20 cellular contexts compared by ENCODE assay signal in the genomic region with DNA sequence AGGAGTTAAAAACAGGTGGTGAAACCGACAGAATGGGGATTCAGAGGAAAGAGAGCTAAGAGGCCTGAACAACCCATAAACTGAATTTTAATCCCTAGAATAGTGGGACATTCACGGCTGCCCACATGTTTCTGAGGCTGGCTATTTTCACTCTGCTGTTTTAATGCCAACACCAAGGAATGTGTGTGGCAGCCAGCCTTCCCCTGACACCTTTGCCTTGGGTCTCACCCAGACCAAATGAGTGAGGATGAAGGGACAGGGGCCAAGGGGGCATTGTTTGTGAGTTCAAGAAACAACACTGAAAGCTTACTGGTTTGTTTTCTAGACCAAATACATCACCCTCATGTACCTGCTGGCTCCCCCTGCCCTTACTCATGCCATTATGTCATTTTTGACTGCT.
"Had no signal": no experiment of that assay in that cellular context is flagged by ENCODE, and none has a peak within 500 bp of the region (broad histone marks: within the 10 kb centered on the region; RNA-seq: fewer than 3 reads in every experiment).

No MANE protein-coding gene starts in this region.

- H3K36me3 ChIP-seq: breast epithelium, left lung, tibial artery had no signal

- H3K4me1 ChIP-seq: breast epithelium had no signal

- H3K27ac ChIP-seq: breast epithelium, left lung, tibial artery had no signal

- DNase-seq: activated B cell treated with CpG ODN at 0.5 μM for 24 hours; activated CD4-positive, alpha-beta memory T cell treated with anti-CD3 and anti-CD28 coated beads for 36 hours; activated CD4-positive, alpha-beta T cell treated with anti-CD3 and anti-CD28 coated beads for 4 hours; activated effector memory CD4-positive, alpha-beta T cell treated with Interleukin-2 at 50 U/mL for 16 hours; activated naive CD4-positive, alpha-beta T cell treated with anti-CD3 and anti-CD28 coated beads for 36 hours; activated naive CD8-positive, alpha-beta T cell treated with anti-CD3 and anti-CD28 coated beads, Interleukin-2, amount 10 ng/mL, durations not matched to agents 7 days and 5 days; activated T-cell treated with anti-CD3 and anti-CD28 coated beads, Interleukin-2, amount 50 U/mL, for 72 hours; amniotic stem cell; cortex of kidney; endodermal cell; left lung; occipital lobe; retina; stimulated activated CD4-positive, alpha-beta T cell treated with anti-CD3 and anti-CD28 coated beads, Interleukin-12 subunit alpha, Interleukin-12 subunit beta, amount 100 ng/mL, for 4 hours; stimulated activated CD4-positive, alpha-beta T cell treated with anti-CD3 and anti-CD28 coated beads, Interleukin-1b, Interleukin-23, amount 100 ng/mL, for 48 hours; stimulated activated naive CD8-positive, alpha-beta T cell treated with anti-CD3 and anti-CD28 coated beads, Interleukin-15, amount 100 ng/mL, for 72 hours; tibial artery had no signal

- H3K27me3 ChIP-seq: breast epithelium, left lung, tibial artery had no signal

- H3K27me3 Mint-ChIP-seq: activated B cell treated with CpG ODN at 0.5 μM for 24 hours; activated CD4-positive, alpha-beta memory T cell treated with anti-CD3 and anti-CD28 coated beads for 36 hours; activated naive CD8-positive, alpha-beta T cell treated with anti-CD3 and anti-CD28 coated beads, Interleukin-2, amount 10 ng/mL, durations not matched to agents 7 days and 5 days; stimulated activated naive CD8-positive, alpha-beta T cell treated with anti-CD3 and anti-CD28 coated beads, Interleukin-15, amount 100 ng/mL, for 72 hours had no signal

- H3K4me3 ChIP-seq: breast epithelium, left lung, tibial artery had no signal

- H3K9me3 ChIP-seq: breast epithelium, tibial artery had no signal

- H3K4me3 Mint-ChIP-seq: activated B cell treated with CpG ODN at 0.5 μM for 24 hours; activated CD4-positive, alpha-beta memory T cell treated with anti-CD3 and anti-CD28 coated beads for 36 hours; activated naive CD4-positive, alpha-beta T cell treated with anti-CD3 and anti-CD28 coated beads for 36 hours; activated naive CD8-positive, alpha-beta T cell treated with anti-CD3 and anti-CD28 coated beads, Interleukin-2, amount 10 ng/mL, durations not matched to agents 7 days and 5 days; activated T-cell treated with anti-CD3 and anti-CD28 coated beads, Interleukin-2, amount 50 U/mL, for 72 hours; endodermal cell; neural crest cell; stimulated activated naive CD8-positive, alpha-beta T cell treated with anti-CD3 and anti-CD28 coated beads, Interleukin-15, amount 100 ng/mL, for 72 hours; T-helper 1 cell treated with Interleukin-12 subunit alpha and Interleukin-12 subunit beta and Interleukin-4 antibody, amounts not matched to agents 30 μg/mL and 1 μg/mL, for 36 hours had no signal

- ATAC-seq: activated T-cell treated with anti-CD3 and anti-CD28 coated beads, Interleukin-2, amount 50 U/mL, for 72 hours; left lung; stimulated activated naive CD8-positive, alpha-beta T cell treated with anti-CD3 and anti-CD28 coated beads, Interleukin-15, amount 100 ng/mL, for 72 hours had no signal

- H3K4me1 Mint-ChIP-seq: activated naive CD8-positive, alpha-beta T cell treated with anti-CD3 and anti-CD28 coated beads, Interleukin-2, amount 10 ng/mL, durations not matched to agents 7 days and 5 days; neural crest cell had no signal

- H3K27ac Mint-ChIP-seq: activated B cell treated with CpG ODN at 0.5 μM for 24 hours; activated CD4-positive, alpha-beta memory T cell treated with anti-CD3 and anti-CD28 coated beads for 36 hours; activated naive CD4-positive, alpha-beta T cell treated with anti-CD3 and anti-CD28 coated beads for 36 hours; activated naive CD8-positive, alpha-beta T cell treated with anti-CD3 and anti-CD28 coated beads, Interleukin-2, amount 10 ng/mL, durations not matched to agents 7 days and 5 days; activated T-cell treated with anti-CD3 and anti-CD28 coated beads, Interleukin-2, amount 50 U/mL, for 72 hours; endodermal cell; T-helper 1 cell treated with Interleukin-12 subunit alpha and Interleukin-12 subunit beta and Interleukin-4 antibody, amounts not matched to agents 30 μg/mL and 1 μg/mL, for 36 hours had no signal
